ENCODE assay signal across 17 cellular contexts in genomic region chr16:66720766-66721165, GRCh38. TPM values are rescaled to one million over a fixed set of nuclear protein-coding genes. Genes with fewer than 3 reads are reported as not detected.
DNase-seq lines count a peak whose midpoint lies in the region; TF ChIP-seq lines count a peak whose summit lies in the region.
"Had no signal": no experiment of that assay in that cellular context is flagged by ENCODE, and none has a peak within 500 bp of the region (broad histone marks: within the 10 kb centered on the region; RNA-seq: fewer than 3 reads in every experiment).

No MANE protein-coding gene starts in this region.

- H3K9me3 Mint-ChIP-seq in HFFc6 (no peaks in the 10 kb centered on the region), chondrocyte (ENCODE audit: low read depth) (no peaks in the 10 kb centered on the region)

- H3K27ac Mint-ChIP-seq in HFFc6 (peak overlapping the region; percentile 77), chondrocyte (ENCODE audit: unreplicated experiment) (peak overlapping the region; percentile 36)

- DNase-seq in NCI-H2171 treated with DMSO at 0.1 percent for 48 hours (lab: John Stamatoyannopoulos, UW): peak; percentile 13
- DNase-seq in NCI-H2171 (lab: John Stamatoyannopoulos, UW): no peak
- peak; percentile 32 for DNase-seq in HFFc6
- no peak for DNase-seq in chondrocyte (ENCODE audit: low spot score)
- peak; percentile 5 for DNase-seq in kidney glomerular epithelial cell (lab: John Stamatoyannopoulos, UW)
- DNase-seq in DMS53 (lab: John Stamatoyannopoulos, UW): no peak
- no peak for DNase-seq in activated effector memory CD4-positive, alpha-beta T cell treated with Interleukin-2 at 50 U/mL for 16 hours
- no peak for DNase-seq in DMS 273 treated with DMSO at 0.1 percent for 48 hours (lab: John Stamatoyannopoulos, UW)
- DNase-seq: 8988T, COR-L47, DMS79 treated with DMSO at 0.1 percent for 48 hours, GF-D8, GOT3, MG63, NCI-H187 treated with DMSO at 0.1 percent for 48 hours, NCI-H2227 treated with DMSO at 0.1 percent for 48 hours, NCI-H526 had no signal

- peaks cover 18% of the 10 kb centered on the region for H3K36me3 Mint-ChIP-seq in HFFc6 (ENCODE audit: low read depth)
- H3K36me3 Mint-ChIP-seq in chondrocyte (ENCODE audit: low read depth): peaks cover 37% of the 10 kb centered on the region

- H3K4me3 Mint-ChIP-seq in HFFc6 (peak overlapping the region; percentile 72), chondrocyte (ENCODE audit: unreplicated experiment) (no peak overlapping the region)

- H3K4me1 Mint-ChIP-seq in HFFc6 (ENCODE audit: low read depth) (peaks cover 41% of the 10 kb centered on the region), chondrocyte (ENCODE audit: low read depth) (peaks cover 7% of the 10 kb centered on the region)

- TF ChIP-seq CTCF in HFFc6 (IDR thresholded peaks at IDR 0.05) (no peak), chondrocyte (IDR thresholded peaks at IDR 0.05) (no peak)

- H3K27me3 Mint-ChIP-seq in HFFc6 (ENCODE audit: insufficient read depth) (peaks cover 6% of the 10 kb centered on the region; the same call in 1 of the 2 replicates), chondrocyte (ENCODE audit: low read depth) (no peaks in the 10 kb centered on the region)

RNA-seq across cellular contexts. Expression of gene CMTM4, which starts 24.2 kb away (rescaled TPM):
- 10 to 100 TPM; 14.2 to 22.0 (median 18.8) TPM for total RNA-seq in HFFc6 (2021; fragmentation: NEBNext Ultra II Directional; extraction: Animal tissue kit (Norgen Biotek cat#: 25700))
- 30.1 to 32.5 TPM (median 31.5 TPM) in 3 replicates for total RNA-seq in chondrocyte

RNA-seq across cellular contexts. Expression of gene DYNC1LI2, which starts 30.6 kb away (rescaled TPM):
- 100 to 1,000 TPM in 3 of 6 experiments, 10 to 100 TPM in 3; 84.7 to 103 (median 99.7) TPM for total RNA-seq in HFFc6 (2021; fragmentation: NEBNext Ultra II Directional; extraction: Animal tissue kit (Norgen Biotek cat#: 25700))
- total RNA-seq in chondrocyte: 144 to 153 TPM (median 147 TPM) in 3 replicates

Comparison
In these comparisons a context has a peak if more than half of its experiments do, and no peak if none do; other contexts are left out.
1. DNase-seq: peak in NCI-H2171 treated with DMSO at 0.1 percent for 48 hours (single experiment), HFFc6 (single experiment) and kidney glomerular epithelial cell (single experiment); none in NCI-H2171 (single experiment), chondrocyte (single experiment), DMS53 (single experiment), activated effector memory CD4-positive, alpha-beta T cell treated with Interleukin-2 at 50 U/mL for 16 hours (single experiment) and DMS 273 treated with DMSO at 0.1 percent for 48 hours (single experiment).